ENCODE assay signal across 14 cellular contexts in genomic region chr15:85333132-85333831, GRCh38. TPM values are rescaled to one million over a fixed set of nuclear protein-coding genes. Genes with fewer than 3 reads are reported as not detected.
DNase-seq lines count a peak whose midpoint lies in the region; ATAC-seq and TF ChIP-seq lines count a peak whose summit lies in the region.
"Had no signal": no experiment of that assay in that cellular context is flagged by ENCODE, and none has a peak within 500 bp of the region (broad histone marks: within the 10 kb centered on the region; RNA-seq: fewer than 3 reads in every experiment).

No MANE protein-coding gene starts in this region.

- no peaks in the 10 kb centered on the region for H3K27me3 Mint-ChIP-seq in mesothelial cell of epicardium (ENCODE audit: low read depth)
- H3K27me3 Mint-ChIP-seq in activated CD8-positive, alpha-beta T cell treated with anti-CD3 and anti-CD28 coated beads for 36 hours, result no peaks in the 10 kb centered on the region
- H3K27me3 Mint-ChIP-seq in activated CD4-positive, alpha-beta memory T cell treated with anti-CD3 and anti-CD28 coated beads, Interleukin-2, amount 10 ng/mL, durations not matched to agents 7 days and 5 days, result no peaks in the 10 kb centered on the region

- H3K4me3 Mint-ChIP-seq in mesothelial cell of epicardium, result no peak overlapping the region
- H3K4me3 Mint-ChIP-seq in activated CD8-positive, alpha-beta T cell treated with anti-CD3 and anti-CD28 coated beads for 36 hours, result no peak overlapping the region
- H3K4me3 Mint-ChIP-seq in activated CD4-positive, alpha-beta memory T cell treated with anti-CD3 and anti-CD28 coated beads, Interleukin-2, amount 10 ng/mL, durations not matched to agents 7 days and 5 days, result no peak overlapping the region

- H3K27ac Mint-ChIP-seq in mesothelial cell of epicardium, result peak overlapping the region; percentile 71
- no peak overlapping the region for H3K27ac Mint-ChIP-seq in activated CD8-positive, alpha-beta T cell treated with anti-CD3 and anti-CD28 coated beads for 36 hours
- H3K27ac Mint-ChIP-seq in activated CD4-positive, alpha-beta memory T cell treated with anti-CD3 and anti-CD28 coated beads, Interleukin-2, amount 10 ng/mL, durations not matched to agents 7 days and 5 days, result no peak overlapping the region

- TF ChIP-seq CTCF in brain microvascular endothelial cell (IDR thresholded peaks at IDR 0.05; ENCODE audit: low read depth, low read length, missing control alignments) (peak; percentile 2), mesothelial cell of epicardium (IDR thresholded peaks at IDR 0.05; ENCODE audit: unreplicated experiment) (no peak), foreskin keratinocyte (conservative IDR thresholded peaks at IDR 0.05) (no peak)
- TF ChIP-seq CTCF in activated CD8-positive, alpha-beta T cell treated with anti-CD3 and anti-CD28 coated beads for 36 hours (IDR thresholded peaks at IDR 0.05), result no peak

- H3K36me3 Mint-ChIP-seq in mesothelial cell of epicardium, result no peaks in the 10 kb centered on the region
- H3K36me3 Mint-ChIP-seq in activated CD8-positive, alpha-beta T cell treated with anti-CD3 and anti-CD28 coated beads for 36 hours (ENCODE audit: low read depth), result no peaks in the 10 kb centered on the region
- peaks cover 5% of the 10 kb centered on the region for H3K36me3 Mint-ChIP-seq in activated CD4-positive, alpha-beta memory T cell treated with anti-CD3 and anti-CD28 coated beads, Interleukin-2, amount 10 ng/mL, durations not matched to agents 7 days and 5 days (ENCODE audit: low read depth)

- CTCF ChIA-PET in activated CD8-positive, alpha-beta T cell treated with anti-CD3 and anti-CD28 coated beads for 36 hours (lab: Charles Lee), result interaction anchor here (1.0 to 4.7 kb wide), 4 partner anchors 37 to 352 kb away, joined by 3 to 51 read pairs (median 14); no protein-coding TSS in a partner anchor
- CTCF ChIA-PET in activated CD4-positive, alpha-beta memory T cell treated with anti-CD3 and anti-CD28 coated beads, Interleukin-2, amount 10 ng/mL, durations not matched to agents 7 days and 5 days (lab: Charles Lee), result interaction anchor here (0.6 to 5.2 kb wide), 2 partner anchors 40 to 80 kb away, joined by 3 to 74 read pairs; no protein-coding TSS in a partner anchor

- in situ Hi-C loops in brain microvascular endothelial cell (cut with HindIII; ENCODE audit: low pct_ligation_motif_present, low sequenced_read_pairs), result no loop called here

- DNase-seq in AG08395 (ENCODE audit: low spot score), result peak; percentile 80
- peak; percentile 93 for DNase-seq in HS-27A (ENCODE audit: low read depth)
- DNase-seq in brain microvascular endothelial cell, result peak; percentile 87
- no peak for DNase-seq in mesothelial cell of epicardium (ENCODE audit: low spot score in 2 of 2, unreplicated experiment in 2 of 2)
- no peak for DNase-seq in activated CD8-positive, alpha-beta T cell treated with anti-CD3 and anti-CD28 coated beads for 36 hours
- no peak for DNase-seq in activated CD4-positive, alpha-beta memory T cell treated with anti-CD3 and anti-CD28 coated beads, Interleukin-2, amount 10 ng/mL, durations not matched to agents 7 days and 5 days
- DNase-seq in foreskin keratinocyte, result no peak
- DNase-seq: activated CD8-positive, alpha-beta memory T cell treated with anti-CD3 and anti-CD28 coated beads for 24 hours; body of pancreas; esophagus squamous epithelium; NCI-H345; stimulated activated naive CD4-positive, alpha-beta T cell had no signal

- H3K4me1 ChIP-seq in foreskin keratinocyte, result peaks cover 14% of the 10 kb centered on the region

- ATAC-seq in activated CD8-positive, alpha-beta T cell treated with anti-CD3 and anti-CD28 coated beads for 36 hours, result no peak
- ATAC-seq in HG02642 (IDR thresholded peaks at IDR 0.05; ENCODE audit: poor library complexity, unreplicated experiment) (no peak), foreskin keratinocyte (no peak)
- ATAC-seq: body of pancreas, K562 had no signal

- H3K36me3 ChIP-seq in brain microvascular endothelial cell (replicated peaks), result no peaks in the 10 kb centered on the region
- H3K36me3 ChIP-seq: esophagus squamous epithelium had no signal

- intact Hi-C loops in activated CD8-positive, alpha-beta T cell treated with anti-CD3 and anti-CD28 coated beads for 36 hours (cut with micrococcal nuclease), result loop anchor here (5.0 kb wide), 1 partner anchor 44 kb away; no protein-coding TSS in a partner anchor

- H3K4me3 ChIP-seq in brain microvascular endothelial cell (ENCODE audit: low read depth, low read length), result no peak overlapping the region
- H3K4me3 ChIP-seq: body of pancreas, esophagus squamous epithelium, K562 had no signal

- H3K27me3 ChIP-seq in brain microvascular endothelial cell (replicated peaks) (no peaks in the 10 kb centered on the region), foreskin keratinocyte (no peaks in the 10 kb centered on the region)
- H3K27me3 ChIP-seq: body of pancreas, esophagus squamous epithelium had no signal

- POLR2A ChIA-PET in activated CD8-positive, alpha-beta T cell treated with anti-CD3 and anti-CD28 coated beads for 36 hours (lab: Charles Lee), result no interaction called here
- POLR2A ChIA-PET in activated CD4-positive, alpha-beta memory T cell treated with anti-CD3 and anti-CD28 coated beads, Interleukin-2, amount 10 ng/mL, durations not matched to agents 7 days and 5 days (lab: Charles Lee), result interaction anchor here (6.8 kb wide), 1 partner anchor 46 kb away, joined by 106 read pairs; the partner anchor contains the start of gene AKAP13

- H3K4me1 Mint-ChIP-seq in mesothelial cell of epicardium, result peaks cover 42% of the 10 kb centered on the region
- peaks cover 40% of the 10 kb centered on the region for H3K4me1 Mint-ChIP-seq in activated CD8-positive, alpha-beta T cell treated with anti-CD3 and anti-CD28 coated beads for 36 hours (ENCODE audit: low read depth)
- peaks cover 40% of the 10 kb centered on the region for H3K4me1 Mint-ChIP-seq in activated CD4-positive, alpha-beta memory T cell treated with anti-CD3 and anti-CD28 coated beads, Interleukin-2, amount 10 ng/mL, durations not matched to agents 7 days and 5 days

- H3K27ac ChIP-seq in brain microvascular endothelial cell (peak overlapping the region; percentile 70), foreskin keratinocyte (no peak overlapping the region)
- H3K27ac ChIP-seq: body of pancreas had no signal

- peaks cover 7% of the 10 kb centered on the region for H3K9me3 Mint-ChIP-seq in mesothelial cell of epicardium
- H3K9me3 Mint-ChIP-seq in activated CD8-positive, alpha-beta T cell treated with anti-CD3 and anti-CD28 coated beads for 36 hours, result peaks cover 4% of the 10 kb centered on the region
- H3K9me3 Mint-ChIP-seq in activated CD4-positive, alpha-beta memory T cell treated with anti-CD3 and anti-CD28 coated beads, Interleukin-2, amount 10 ng/mL, durations not matched to agents 7 days and 5 days, result peaks cover 6% of the 10 kb centered on the region

RNA-seq across cellular contexts. Expression of gene AKAP13, which starts 47.1 kb away (rescaled TPM):
- total RNA-seq in mesothelial cell of epicardium (105 to 110 TPM (median 109 TPM) in 3 replicates), foreskin keratinocyte (29.7 and 31.9 TPM in 2 replicates)
- total RNA-seq in activated CD8-positive, alpha-beta T cell treated with anti-CD3 and anti-CD28 coated beads for 36 hours, result 10 to 100 TPM; 79.1 to 79.5 TPM
- 100 to 1,000 TPM; 153 to 170 TPM for total RNA-seq in activated CD4-positive, alpha-beta memory T cell treated with anti-CD3 and anti-CD28 coated beads, Interleukin-2, amount 10 ng/mL, durations not matched to agents 7 days and 5 days
- polyA plus RNA-seq in foreskin keratinocyte, result 7.7 and 8.5 TPM in 2 replicates

Comparison
In these comparisons a context has a peak if more than half of its experiments do, and no peak if none do; other contexts are left out.
1. DNase-seq: peak in AG08395 (single experiment), HS-27A (single experiment) and brain microvascular endothelial cell (single experiment); none in mesothelial cell of epicardium (0 of 2), activated CD8-positive, alpha-beta T cell treated with anti-CD3 and anti-CD28 coated beads for 36 hours (single experiment), activated CD4-positive, alpha-beta memory T cell treated with anti-CD3 and anti-CD28 coated beads, Interleukin-2, amount 10 ng/mL, durations not matched to agents 7 days and 5 days (single experiment) and foreskin keratinocyte (0 of 2).